ENCODE assay signal across 1 cellular context in genomic region chr11:47269829-47270305, GRCh38.
TF ChIP-seq lines count a peak whose summit lies in the region.

MADD (plus strand) TSS chr11:47270133.

TF ChIP-seq in HepG2, 621 proteins besides CTCF, POLR2A, EP300 and RAD21 (continued from another document and continues in another):
- peak; percentile 48; the same call in 1 of the 2 replicates for TF ChIP-seq ATF2 (CRISPR knock-in tag; IDR thresholded peaks at IDR 0.05)
- no peak for TF ChIP-seq DR1 (CRISPR knock-in tag; IDR thresholded peaks at IDR 0.05)
- no peak for TF ChIP-seq ZNF513 (CRISPR knock-in tag; conservative IDR thresholded peaks at IDR 0.05)
- no peak for TF ChIP-seq ZNF576 (CRISPR knock-in tag; IDR thresholded peaks at IDR 0.05)
- peak; percentile 28; the same call in 1 of the 2 replicates for TF ChIP-seq KDM5A (IDR thresholded peaks at IDR 0.05; ENCODE audit: borderline replicate concordance, low read length)
- no peak for TF ChIP-seq SAFB2 (CRISPR knock-in tag; IDR thresholded peaks at IDR 0.05; ENCODE audit: borderline replicate concordance, low read depth)
- TF ChIP-seq LCORL (IDR thresholded peaks at IDR 0.05): no peak
- no peak for TF ChIP-seq LCORL (CRISPR knock-in tag; IDR thresholded peaks at IDR 0.05)
- peak; percentile 74 for TF ChIP-seq ZFY (CRISPR knock-in tag; IDR thresholded peaks at IDR 0.05)
- TF ChIP-seq ZNF577 (CRISPR knock-in tag; IDR thresholded peaks at IDR 0.05; ENCODE audit: borderline replicate concordance, low read depth): no peak
- TF ChIP-seq ZNF24 (IDR thresholded peaks at IDR 0.05): no peak
- TF ChIP-seq HMG20B (CRISPR knock-in tag; conservative IDR thresholded peaks at IDR 0.05): no peak
- TF ChIP-seq AKAP8 (CRISPR knock-in tag; IDR thresholded peaks at IDR 0.05): no peak
- TF ChIP-seq ZFP82 (CRISPR knock-in tag; IDR thresholded peaks at IDR 0.05; ENCODE audit: borderline replicate concordance): no peak
- TF ChIP-seq SP5 (CRISPR knock-in tag; IDR thresholded peaks at IDR 0.05; ENCODE audit: borderline replicate concordance, low read depth): no peak
- no peak for TF ChIP-seq SMARCC2 (IDR thresholded peaks at IDR 0.05)
- peak; percentile 60; the same call in 1 of the 2 replicates for TF ChIP-seq E2F1 (CRISPR knock-in tag; IDR thresholded peaks at IDR 0.05)
- TF ChIP-seq REL (CRISPR knock-in tag; conservative IDR thresholded peaks at IDR 0.05): no peak
- TF ChIP-seq ZNF512B (CRISPR knock-in tag; IDR thresholded peaks at IDR 0.05; ENCODE audit: borderline replicate concordance): no peak
- no peak for TF ChIP-seq SMC3 (IDR thresholded peaks at IDR 0.05; ENCODE audit: low read length)
- TF ChIP-seq ZNF460 (CRISPR knock-in tag; IDR thresholded peaks at IDR 0.05; ENCODE audit: borderline replicate concordance): no peak
- TF ChIP-seq POLR2G (IDR thresholded peaks at IDR 0.05; ENCODE audit: low read depth, low read length): peak; percentile 79
- TF ChIP-seq ZNF746 (CRISPR knock-in tag; IDR thresholded peaks at IDR 0.05): no peak; the same call in 1 of the 2 replicates
- TF ChIP-seq ZNF234 (CRISPR knock-in tag; conservative IDR thresholded peaks at IDR 0.05): 0 out of 2 replicates have a peak, but pooled peaks have one; percentile 63
- TF ChIP-seq ATAD3A (CRISPR knock-in tag; IDR thresholded peaks at IDR 0.05): no peak
- no peak for TF ChIP-seq HMG20A (CRISPR knock-in tag; IDR thresholded peaks at IDR 0.05; ENCODE audit: borderline replicate concordance)
- TF ChIP-seq RBFOX2 (IDR thresholded peaks at IDR 0.05; ENCODE audit: low read depth, low read length): peak; percentile 90
- TF ChIP-seq RORA (CRISPR knock-in tag; IDR thresholded peaks at IDR 0.05): no peak
- TF ChIP-seq PRDM10 (CRISPR knock-in tag; IDR thresholded peaks at IDR 0.05; ENCODE audit: low read depth): peak; percentile 97
- no peak for TF ChIP-seq ZNF615 (CRISPR knock-in tag; IDR thresholded peaks at IDR 0.05; ENCODE audit: borderline replicate concordance)
- TF ChIP-seq HNF4G (IDR thresholded peaks at IDR 0.05; ENCODE audit: borderline replicate concordance, low read depth, low read length): peak; percentile 3; the same call in 1 of the 2 replicates
- TF ChIP-seq HNF4G (CRISPR knock-in tag; IDR thresholded peaks at IDR 0.05; ENCODE audit: borderline replicate concordance, low read depth): no peak
- no peak for TF ChIP-seq ZNF614 (CRISPR knock-in tag; IDR thresholded peaks at IDR 0.05; ENCODE audit: borderline replicate concordance)
- peak; percentile 10; the same call in 1 of the 2 replicates for TF ChIP-seq ZNF12 (CRISPR knock-in tag; IDR thresholded peaks at IDR 0.05)
- no peak for TF ChIP-seq ZNF350 (CRISPR knock-in tag; IDR thresholded peaks at IDR 0.05; ENCODE audit: borderline replicate concordance, low read depth)
- TF ChIP-seq RFXAP (CRISPR knock-in tag; IDR thresholded peaks at IDR 0.05; ENCODE audit: borderline replicate concordance): peak; percentile 23; the same call in 1 of the 2 replicates
- no peak for TF ChIP-seq ZNF784 (CRISPR knock-in tag; IDR thresholded peaks at IDR 0.05; ENCODE audit: borderline replicate concordance)
- 0 out of 2 replicates have a peak, but pooled peaks have one; percentile 10 for TF ChIP-seq KAT7 (CRISPR knock-in tag; IDR thresholded peaks at IDR 0.05; ENCODE audit: borderline replicate concordance)
- no peak for TF ChIP-seq IKZF1 (IDR thresholded peaks at IDR 0.05)
- TF ChIP-seq MAF1 (CRISPR knock-in tag; IDR thresholded peaks at IDR 0.05; ENCODE audit: borderline replicate concordance): no peak
- TF ChIP-seq UBTF (CRISPR knock-in tag; IDR thresholded peaks at IDR 0.05): peak; percentile 8; the same call in 1 of the 2 replicates
- no peak for TF ChIP-seq IKZF4 (CRISPR knock-in tag; IDR thresholded peaks at IDR 0.05; ENCODE audit: borderline replicate concordance, low read depth, not compliant biosample characterization)
- no peak for TF ChIP-seq JDP2 (CRISPR knock-in tag; IDR thresholded peaks at IDR 0.05; ENCODE audit: borderline replicate concordance)
- 0 out of 2 replicates have a peak, but pooled peaks have one; percentile 31 for TF ChIP-seq ZSCAN20 (CRISPR knock-in tag; IDR thresholded peaks at IDR 0.05; ENCODE audit: borderline replicate concordance)
- no peak for TF ChIP-seq SPEN (CRISPR knock-in tag; IDR thresholded peaks at IDR 0.05; ENCODE audit: low read depth)
- 0 out of 2 replicates have a peak, but pooled peaks have one; percentile 66 for TF ChIP-seq ZSCAN12 (CRISPR knock-in tag; IDR thresholded peaks at IDR 0.05)
- no peak for TF ChIP-seq ZNF792 (CRISPR knock-in tag; IDR thresholded peaks at IDR 0.05)
- no peak for TF ChIP-seq GRHL1 (CRISPR knock-in tag; conservative IDR thresholded peaks at IDR 0.05)
- TF ChIP-seq U2AF2 (IDR thresholded peaks at IDR 0.05; ENCODE audit: low read depth, low read length): no peak
- TF ChIP-seq ZNF777 (CRISPR knock-in tag; IDR thresholded peaks at IDR 0.05): peak; percentile 65; the same call in 1 of the 2 replicates
- TF ChIP-seq CENPT (CRISPR knock-in tag; IDR thresholded peaks at IDR 0.05; ENCODE audit: low read depth): no peak
